Comparison of ENCODE assay signal across 26 cellular contexts in the genomic region with DNA sequence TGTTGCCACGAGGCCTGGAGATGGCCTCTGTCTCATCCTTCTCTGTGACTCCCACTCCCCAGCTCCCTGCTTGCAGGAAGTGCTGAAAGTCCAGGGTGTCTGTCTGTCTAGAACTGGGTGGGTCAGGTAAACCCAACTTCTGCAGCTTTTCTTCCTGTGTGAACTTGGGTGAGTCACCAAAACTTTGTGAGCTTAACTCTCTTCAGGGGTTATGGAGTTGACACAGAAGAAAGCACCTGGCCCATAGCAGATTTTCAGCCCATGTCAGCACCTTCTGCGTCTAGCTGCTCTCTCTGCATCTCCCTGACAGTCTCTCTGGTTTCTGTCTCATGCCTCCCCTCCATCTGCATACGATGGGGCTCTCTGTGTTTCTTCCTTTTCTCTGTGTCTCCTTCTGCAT. TPM values are rescaled to one million over a fixed set of nuclear protein-coding genes. Genes with fewer than 3 reads are reported as not detected.
DNase-seq lines count a peak whose midpoint lies in the region; ATAC-seq and TF ChIP-seq lines count a peak whose summit lies in the region.
"Had no signal": no experiment of that assay in that cellular context is flagged by ENCODE, and none has a peak within 500 bp of the region (broad histone marks: within the 10 kb centered on the region; RNA-seq: fewer than 3 reads in every experiment).

No MANE protein-coding gene starts in this region.

- H3K4me3 Mint-ChIP-seq in Calu3 (ENCODE audit: low read depth, unreplicated experiment), result no peak overlapping the region
- no peak overlapping the region for H3K4me3 Mint-ChIP-seq in stimulated activated naive CD8-positive, alpha-beta T cell treated with anti-CD3 and anti-CD28 coated beads, Interleukin-15, amount 100 ng/mL, for 72 hours
- H3K4me3 Mint-ChIP-seq: CD4-positive, alpha-beta memory T cell; GM23338; IgD-negative memory B cell had no signal

- ATAC-seq in stimulated activated naive CD8-positive, alpha-beta T cell treated with anti-CD3 and anti-CD28 coated beads, Interleukin-15, amount 100 ng/mL, for 72 hours, result no peak
- ATAC-seq: GM12878, GM23338 had no signal

- BruUV-seq in Calu3 (replicated peaks; lab: Mats Ljungman, UMichigan), result TSS peak; percentile 39

- H3K9me3 Mint-ChIP-seq in Calu3 (ENCODE audit: low read depth, unreplicated experiment), result no peaks in the 10 kb centered on the region
- H3K9me3 Mint-ChIP-seq in stimulated activated naive CD8-positive, alpha-beta T cell treated with anti-CD3 and anti-CD28 coated beads, Interleukin-15, amount 100 ng/mL, for 72 hours, result no peaks in the 10 kb centered on the region

- H3K36me3 Mint-ChIP-seq in Calu3 (ENCODE audit: insufficient read depth, unreplicated experiment), result peaks cover 35% of the 10 kb centered on the region

- H3K4me3 ChIP-seq in epithelial cell of esophagus (ENCODE audit: low read length), result no peak overlapping the region
- H3K4me3 ChIP-seq: GM12878, GM23338, HAP-1, SJSA1 had no signal

- H3K27ac Mint-ChIP-seq in Calu3 (ENCODE audit: unreplicated experiment), result peak overlapping the region; percentile 18
- H3K27ac Mint-ChIP-seq in stimulated activated naive CD8-positive, alpha-beta T cell treated with anti-CD3 and anti-CD28 coated beads, Interleukin-15, amount 100 ng/mL, for 72 hours, result no peak overlapping the region
- H3K27ac Mint-ChIP-seq: GM23338, IgD-negative memory B cell had no signal

- TF ChIP-seq CTCF in Calu3 (IDR thresholded peaks at IDR 0.05; ENCODE audit: unreplicated experiment), result no peak
- TF ChIP-seq CTCF in epithelial cell of esophagus (IDR thresholded peaks at IDR 0.05; ENCODE audit: insufficient read depth, low read depth, low read length, missing control alignments), result no peak

- H3K4me1 Mint-ChIP-seq in Calu3 (ENCODE audit: low read depth, unreplicated experiment), result peaks cover 53% of the 10 kb centered on the region
- peaks cover 34% of the 10 kb centered on the region for H3K4me1 Mint-ChIP-seq in stimulated activated naive CD8-positive, alpha-beta T cell treated with anti-CD3 and anti-CD28 coated beads, Interleukin-15, amount 100 ng/mL, for 72 hours

- H3K27me3 Mint-ChIP-seq in Calu3 (ENCODE audit: unreplicated experiment), result peaks cover 30% of the 10 kb centered on the region
- H3K27me3 Mint-ChIP-seq in stimulated activated naive CD8-positive, alpha-beta T cell treated with anti-CD3 and anti-CD28 coated beads, Interleukin-15, amount 100 ng/mL, for 72 hours, result peaks cover 72% of the 10 kb centered on the region

- intact Hi-C loops in Calu3 (cut with micrococcal nuclease; ENCODE audit: unreplicated experiment), result loop anchor here (5.0 kb wide), 2 partner anchors 77 to 117 kb away; no protein-coding TSS in a partner anchor

- CTCF ChIA-PET in Calu3 (lab: Charles Lee), result interaction anchor here (0.6 to 1.4 kb wide), 6 partner anchors 39 to 125 kb away, joined by 3 to 15 read pairs (median 6); no protein-coding TSS in a partner anchor

- peak; percentile 45 for DNase-seq in Calu3
- peak; percentile 78 for DNase-seq in HT-29 (ENCODE audit: low spot score)
- peak; percentile 73 for DNase-seq in RPMI8226
- peak; percentile 28 for DNase-seq in epithelial cell of esophagus (ENCODE audit: low read depth)
- no peak for DNase-seq in stimulated activated naive CD8-positive, alpha-beta T cell treated with anti-CD3 and anti-CD28 coated beads, Interleukin-15, amount 100 ng/mL, for 72 hours
- no peak for DNase-seq in amniotic stem cell (lab: John Stamatoyannopoulos, UW)
- no peak for DNase-seq in HuH-7 (ENCODE audit: low spot score)
- DNase-seq: C1 segment of cervical spinal cord, COR-L47, EL, GDM1, NCI-H1417, NCI-H1694, NCI-H2029 treated with DMSO at 0.1 percent for 48 hours, NCI-H2227 treated with DMSO at 0.1 percent for 48 hours, NCI-H510A, NCI-H69, OCI-M1, Right ventricle myocardium superior had no signal

RNA-seq across cellular contexts. Expression of a gene that starts 4.2 kb away (rescaled TPM):
- total RNA-seq in Calu3 (2022), result not detected in 2 replicates
- not detected in 2 replicates for total RNA-seq in HT-29 (2014; rRNA removed; shearing (Covaris generic))
- total RNA-seq: A673; CD4-positive, alpha-beta memory T cell; GM12878; Right ventricle myocardium superior; SJSA1 had no signal

RNA-seq across cellular contexts. Expression of a gene that starts 22.9 kb away (rescaled TPM):
- total RNA-seq in Calu3 (2022), result 45.4 and 59.6 TPM in 2 replicates
- 0.03 and 0.05 TPM in 2 replicates for total RNA-seq in HT-29 (2014; rRNA removed; shearing (Covaris generic))
- total RNA-seq: CD4-positive, alpha-beta memory T cell; GM12878; Right ventricle myocardium superior; SJSA1 had no signal

RNA-seq across cellular contexts. Expression of a gene that starts 37.2 kb away (rescaled TPM):
- 366 and 464 TPM in 2 replicates for total RNA-seq in Calu3 (2022)
- 103 and 139 TPM in 2 replicates for total RNA-seq in HT-29 (2014; rRNA removed; shearing (Covaris generic))

RNA-seq across cellular contexts. Expression of a gene that starts 57.8 kb away (rescaled TPM):
- total RNA-seq in Calu3 (2022), result 13.4 and 19.0 TPM in 2 replicates
- 0.10 and 0.86 TPM in 2 replicates for total RNA-seq in HT-29 (2014; rRNA removed; shearing (Covaris generic))
- total RNA-seq: CD4-positive, alpha-beta memory T cell; GM12878; SJSA1 had no signal

Comparison
In these comparisons a context has a peak if more than half of its experiments do, and no peak if none do; other contexts are left out.
1. DNase-seq: peak in Calu3 (single experiment), HT-29 (single experiment), RPMI8226 (single experiment) and epithelial cell of esophagus (single experiment); none in stimulated activated naive CD8-positive, alpha-beta T cell treated with anti-CD3 and anti-CD28 coated beads, Interleukin-15, amount 100 ng/mL, for 72 hours (0 of 2), amniotic stem cell (single experiment) and HuH-7 (single experiment).
2. RNA of a gene that starts 22.9 kb away (total RNA-seq): 45.4 to 59.6 TPM in Calu3; 0.03 to 0.05 TPM in HT-29; every median in the first group is over 10 times any median in the second.